19 cellular contexts compared by ENCODE assay signal in genomic region chr7:151647874-151648273, GRCh38.
DNase-seq lines count a peak whose midpoint lies in the region; ATAC-seq and TF ChIP-seq lines count a peak whose summit lies in the region.
"Had no signal": no experiment of that assay in that cellular context is flagged by ENCODE, and none has a peak within 500 bp of the region (broad histone marks: within the 10 kb centered on the region; RNA-seq: fewer than 3 reads in every experiment).

No MANE protein-coding gene starts in this region.

- 100% methylated on average over 1 of the region's 3 CpGs; no CpG with 5 or more reads in 1 of the 2 experiments for WGBS in IMR-90 (ENCODE audit: extremely low coverage in 2 of 2, insufficient read length in 1 of 2), 2 experiments
- WGBS in mesenchymal stem cell: 94% methylated on average over 3 of the region's 3 CpGs

- CTCF ChIA-PET in IMR-90 (lab: Yijun Ruan, JAX): no interaction called here

- H3K9ac ChIP-seq in IMR-90 (ENCODE audit: low read depth, low read length) (no peak overlapping the region), mesenchymal stem cell (ENCODE audit: low read length) (peak overlapping the region; percentile 47), skeletal muscle satellite cell (ENCODE audit: low read depth, low read length) (no peak overlapping the region)
- H3K9ac ChIP-seq: BLaER1, GM23248 had no signal

- peak overlapping the region; percentile 43 for H3K14ac ChIP-seq in IMR-90 (replicated peaks; ENCODE audit: low read depth, low read length)
- no peak overlapping the region for H3K14ac ChIP-seq in mesenchymal stem cell (ENCODE audit: low read length in 2 of 2)

- H3K27me3 ChIP-seq in IMR-90 (ENCODE audit: control insufficient read depth, insufficient read depth, low read length) (no peaks in the 10 kb centered on the region), mesenchymal stem cell (ENCODE audit: control insufficient read depth in 1 of 2, insufficient read depth in 1 of 2, low read length in 2 of 2) (no peaks in the 10 kb centered on the region), skeletal muscle satellite cell (ENCODE audit: control insufficient read depth, insufficient read depth, low read length) (no peaks in the 10 kb centered on the region)
- H3K27me3 ChIP-seq: BLaER1 had no signal

- 0 out of 2 replicates have a peak overlapping the region, but pooled peaks have one; percentile 18 for H3K23ac ChIP-seq in IMR-90 (ENCODE audit: low read depth, low read length)
- no peak overlapping the region for H3K23ac ChIP-seq in mesenchymal stem cell (ENCODE audit: low read length in 2 of 2)

- H2BK20ac ChIP-seq in IMR-90 (ENCODE audit: low read depth, low read length): peak overlapping the region; percentile 5; the same call in 1 of the 2 replicates

- H3K9me3 ChIP-seq in IMR-90 (ENCODE audit: control insufficient read depth, insufficient read depth, low read length): peaks cover 5% of the 10 kb centered on the region
- no peaks in the 10 kb centered on the region for H3K9me3 ChIP-seq in mesenchymal stem cell (ENCODE audit: control insufficient read depth, low read length)
- no peaks in the 10 kb centered on the region for H3K9me3 ChIP-seq in skeletal muscle satellite cell (replicated peaks; ENCODE audit: low read length)
- H3K9me3 ChIP-seq: Caco-2 had no signal

- no peak for ATAC-seq in IMR-90 (ENCODE audit: low read depth)
- ATAC-seq: CD8-positive, alpha-beta T cell; GM12878 had no signal

- H3K4me3 ChIP-seq in IMR-90 (ENCODE audit: insufficient read depth, low read depth, low read length) (no peak overlapping the region), mesenchymal stem cell (ENCODE audit: insufficient read depth in 1 of 2, low read depth in 1 of 2, low read length in 2 of 2) (peak overlapping the region in 1 of 2 experiments; percentile 48), skeletal muscle satellite cell (ENCODE audit: low read length) (no peak overlapping the region)
- H3K4me3 ChIP-seq: BLaER1, GM12878, GM23248 had no signal

- H2BK5ac ChIP-seq in IMR-90 (ENCODE audit: low read depth, low read length, poor library complexity, severe bottlenecking) (peak overlapping the region; percentile 29), mesenchymal stem cell (ENCODE audit: low read depth, low read length, poor library complexity, severe bottlenecking) (no peak overlapping the region)

- no peak for TF ChIP-seq CTCF in IMR-90 (conservative IDR thresholded peaks at IDR 0.05; ENCODE audit: low read depth, low read length)

- H3K56ac ChIP-seq in IMR-90 (ENCODE audit: extremely low read depth, insufficient read depth, low read length): no peak overlapping the region

- no peaks in the 10 kb centered on the region for H3K36me3 ChIP-seq in IMR-90 (ENCODE audit: control insufficient read depth, insufficient read depth, low read length)
- no peaks in the 10 kb centered on the region for H3K36me3 ChIP-seq in mesenchymal stem cell (ENCODE audit: control insufficient read depth in 1 of 2, insufficient read depth in 2 of 2, low read depth in 1 of 2, low read length in 2 of 2)
- H3K36me3 ChIP-seq in skeletal muscle satellite cell (ENCODE audit: insufficient read depth, low read length): no peaks in the 10 kb centered on the region

- no peaks in the 10 kb centered on the region for H3K79me1 ChIP-seq in IMR-90 (ENCODE audit: low read depth in 1 of 2, low read length in 2 of 2)
- no peaks in the 10 kb centered on the region for H3K79me1 ChIP-seq in mesenchymal stem cell (replicated peaks; ENCODE audit: low read length, poor library complexity, severe bottlenecking)

- H3K18ac ChIP-seq in IMR-90 (ENCODE audit: low read depth, low read length): peak overlapping the region; percentile 72
- H3K18ac ChIP-seq in mesenchymal stem cell (ENCODE audit: low read depth in 1 of 2, low read length in 2 of 2): no peak overlapping the region

- dilution Hi-C loops in IMR-90 (cut with HindIII; ENCODE audit: low sequenced_read_pairs, unreplicated experiment): no loop called here

- H4K91ac ChIP-seq in IMR-90 (ENCODE audit: insufficient read depth, low read depth, low read length): peak overlapping the region; percentile 48; the same call in 1 of the 2 replicates
- no peak overlapping the region for H4K91ac ChIP-seq in mesenchymal stem cell (ENCODE audit: low read length)

- no peak for TF ChIP-seq POLR2A in IMR-90 (IDR thresholded peaks at IDR 0.05; ENCODE audit: low read depth, low read length)

- POLR2A ChIA-PET in IMR-90 (lab: Charles Lee; ENCODE audit: unreplicated experiment): no interaction called here

- peak overlapping the region; percentile 58; the same call in 1 of the 2 replicates for H2AK5ac ChIP-seq in IMR-90 (ENCODE audit: low read depth, low read length)
- H2AK5ac ChIP-seq in mesenchymal stem cell (ENCODE audit: low read length, severe bottlenecking): no peak overlapping the region

- BruUV-seq in IMR-90 (replicated peaks; lab: Mats Ljungman, UMichigan): no TSS peak

- H4K5ac ChIP-seq in IMR-90 (ENCODE audit: low read depth, low read length): peak overlapping the region; percentile 21; the same call in 1 of the 2 replicates

- H3K27ac ChIP-seq in IMR-90 (ENCODE audit: insufficient read depth, low read length): no peak overlapping the region; the same call in 1 of the 2 replicates
- peak overlapping the region; percentile 3 for H3K27ac ChIP-seq in caudate nucleus (ENCODE audit: low read depth, low read length)
- no peak overlapping the region for H3K27ac ChIP-seq in mesenchymal stem cell (ENCODE audit: low read length, poor library complexity, severe bottlenecking)
- H3K27ac ChIP-seq: BLaER1, C4-2B, GM23248 had no signal

- H3K4me2 ChIP-seq in IMR-90 (ENCODE audit: low read depth, low read length) (no peak overlapping the region), mesenchymal stem cell (ENCODE audit: low read length, poor library complexity, severe bottlenecking) (no peak overlapping the region), skeletal muscle satellite cell (ENCODE audit: low read length) (peak overlapping the region; percentile 59)
- H3K4me2 ChIP-seq: BLaER1 had no signal

- H3K4ac ChIP-seq in IMR-90 (ENCODE audit: low read depth, low read length): no peak overlapping the region; the same call in 1 of the 2 replicates
- H3K4ac ChIP-seq in mesenchymal stem cell (ENCODE audit: low read depth in 1 of 2, low read length in 2 of 2): no peak overlapping the region

- H2BK120ac ChIP-seq in IMR-90 (ENCODE audit: low read depth, low read length) (peak overlapping the region; percentile 25; the same call in 1 of the 2 replicates), mesenchymal stem cell (ENCODE audit: low read depth, low read length) (no peak overlapping the region)

- no peak for TF ChIP-seq RAD21 in IMR-90 (IDR thresholded peaks at IDR 0.05; ENCODE audit: low read length)

- DNase-seq in IMR-90 (no peak), caudate nucleus (lab: John Stamatoyannopoulos, UW) (peak in 3 of 61 donors; percentile 17 to 44 (median 29)), mesenchymal stem cell (no peak), NCI-H2029 (lab: John Stamatoyannopoulos, UW) (no peak), ACHN (no peak), NCI-H226 (no peak)
- DNase-seq: Caco-2; CD4-positive, CD25-positive, alpha-beta regulatory T cell; CD8-positive, alpha-beta T cell; DMS153; DMS79; EL; GDM1; H7 had no signal

- H2AFZ ChIP-seq in IMR-90 (replicated peaks; ENCODE audit: low read length, poor library complexity) (no peak overlapping the region), mesenchymal stem cell (ENCODE audit: low read depth, low read length) (no peak overlapping the region)
- H2AFZ ChIP-seq: GM23248 had no signal

- no peaks in the 10 kb centered on the region for H4K20me1 ChIP-seq in IMR-90 (ENCODE audit: insufficient read depth, low read length)
- H4K20me1 ChIP-seq: BLaER1 had no signal

- H4K8ac ChIP-seq in IMR-90 (ENCODE audit: low read depth in 2 of 2, low read length in 2 of 2): peak overlapping the region in 1 of 2 experiments; percentile 64; a peak in 2 of 4 replicates
- no peak overlapping the region for H4K8ac ChIP-seq in mesenchymal stem cell (ENCODE audit: low read length)

- in situ Hi-C loops in IMR-90 (cut with MboI; ENCODE audit: low sequenced_read_pairs) (no loop called here), ACHN (cut with HindIII; ENCODE audit: low pct_ligation_motif_present, low pct_unique_long_range_greater_than_20kb, low sequenced_read_pairs) (no loop called here)

- intact Hi-C loops in IMR-90 (cut with micrococcal nuclease): no loop called here

- no peak overlapping the region for H2BK12ac ChIP-seq in mesenchymal stem cell (ENCODE audit: low read length in 2 of 2)

- H2BK15ac ChIP-seq in IMR-90 (ENCODE audit: low read depth, low read length) (peak overlapping the region; percentile 76; the same call in 1 of the 3 replicates), mesenchymal stem cell (ENCODE audit: low read depth, poor library complexity, severe bottlenecking) (no peak overlapping the region)

- H3K9me1 ChIP-seq in IMR-90 (ENCODE audit: insufficient read depth, low read length): peaks cover 18% of the 10 kb centered on the region

- peaks cover 16% of the 10 kb centered on the region for H3K4me1 ChIP-seq in IMR-90 (ENCODE audit: control insufficient read depth, insufficient read depth, low read length)
- peaks cover 14% of the 10 kb centered on the region for H3K4me1 ChIP-seq in mesenchymal stem cell (ENCODE audit: control insufficient read depth, insufficient read depth, low read depth, low read length)
- H3K4me1 ChIP-seq in skeletal muscle satellite cell (ENCODE audit: control insufficient read depth, insufficient read depth, low read length): peaks cover 32% of the 10 kb centered on the region
- H3K4me1 ChIP-seq: BLaER1, Caco-2 had no signal

- H2AK9ac ChIP-seq in IMR-90 (replicated peaks; ENCODE audit: low read depth, low read length, poor library complexity): no peak overlapping the region

TF ChIP-seq in IMR-90, 13 proteins besides CTCF, POLR2A, EP300 and RAD21 (continues in another document):
- no peak for TF ChIP-seq NFE2L2 (IDR thresholded peaks at IDR 0.05; ENCODE audit: low read depth, low read length)
- no peak for TF ChIP-seq BHLHE40 (IDR thresholded peaks at IDR 0.05; ENCODE audit: low read depth, low read length)
- no peak for TF ChIP-seq RCOR1 (IDR thresholded peaks at IDR 0.05; ENCODE audit: insufficient replicate concordance, low read length)
- TF ChIP-seq RFX5 (IDR thresholded peaks at IDR 0.05; ENCODE audit: low read depth, low read length): no peak
- TF ChIP-seq, protein P1, sequence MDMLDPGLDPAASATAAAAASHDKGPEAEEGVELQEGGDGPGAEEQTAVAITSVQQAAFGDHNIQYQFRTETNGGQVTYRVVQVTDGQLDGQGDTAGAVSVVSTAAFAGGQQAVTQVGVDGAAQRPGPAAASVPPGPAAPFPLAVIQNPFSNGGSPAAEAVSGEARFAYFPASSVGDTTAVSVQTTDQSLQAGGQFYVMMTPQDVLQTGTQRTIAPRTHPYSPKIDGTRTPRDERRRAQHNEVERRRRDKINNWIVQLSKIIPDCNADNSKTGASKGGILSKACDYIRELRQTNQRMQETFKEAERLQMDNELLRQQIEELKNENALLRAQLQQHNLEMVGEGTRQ (IDR thresholded peaks at IDR 0.05; ENCODE audit: low read depth, low read length): no peak
- no peak for TF ChIP-seq MAZ (IDR thresholded peaks at IDR 0.05; ENCODE audit: borderline replicate concordance, low read depth, low read length)
- TF ChIP-seq CEBPB (IDR thresholded peaks at IDR 0.05; ENCODE audit: low read depth, low read length): no peak
- no peak for TF ChIP-seq MXI1 (IDR thresholded peaks at IDR 0.05; ENCODE audit: borderline replicate concordance, low read depth, low read length)
